ENCODE assay signal across 21 cellular contexts in the genomic region with DNA sequence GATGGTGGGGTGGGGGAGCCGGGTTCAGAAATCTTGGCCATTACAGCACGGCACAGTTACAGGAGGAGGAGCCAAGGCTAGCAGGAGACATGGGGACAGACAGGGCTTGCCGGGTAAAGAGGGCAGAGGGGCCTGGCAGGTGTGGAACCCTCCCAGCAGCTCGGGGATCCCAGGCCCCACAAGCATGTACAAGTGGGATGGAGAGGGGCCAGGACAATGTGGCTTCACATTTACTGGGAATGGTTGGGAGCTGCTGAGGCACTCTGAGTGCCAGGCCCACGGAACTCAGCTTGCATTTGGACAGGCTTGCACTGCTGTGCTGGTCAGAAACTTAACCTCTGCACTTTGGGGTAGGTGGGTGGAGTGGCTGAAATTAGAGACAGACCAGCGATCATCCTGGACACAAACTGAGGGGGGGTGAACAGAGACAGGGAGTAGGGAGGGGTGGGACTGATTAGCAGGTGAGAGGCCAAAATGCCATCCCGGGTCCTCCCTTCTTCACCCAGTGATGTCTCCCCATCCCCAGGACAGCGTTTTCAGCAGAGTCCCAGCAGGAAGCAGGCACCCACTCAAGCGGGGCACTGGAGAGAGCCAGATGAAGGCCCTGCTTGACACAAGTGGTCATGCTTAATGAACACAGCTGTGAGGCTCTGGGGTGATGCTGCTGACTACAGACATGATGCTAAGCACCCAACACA. TPM values are rescaled to one million over a fixed set of nuclear protein-coding genes. Genes with fewer than 3 reads are reported as not detected.
DNase-seq lines count a peak whose midpoint lies in the region; ATAC-seq and TF ChIP-seq lines count a peak whose summit lies in the region.
"Had no signal": no experiment of that assay in that cellular context is flagged by ENCODE, and none has a peak within 500 bp of the region (broad histone marks: within the 10 kb centered on the region; RNA-seq: fewer than 3 reads in every experiment).

No MANE protein-coding gene starts in this region.

- CTCF ChIA-PET in Caco-2 (lab: Charles Lee), result no interaction called here

- H4K20me1 ChIP-seq in BLaER1 (peaks cover 77% of the 10 kb centered on the region), osteoblast (ENCODE audit: insufficient read depth, low read length) (peaks cover 8% of the 10 kb centered on the region)

- H3K9me3 ChIP-seq in BLaER1 (peaks cover 16% of the 10 kb centered on the region), Caco-2 (no peaks in the 10 kb centered on the region), osteoblast (ENCODE audit: low read depth, low read length) (no peaks in the 10 kb centered on the region), ascending aorta (no peaks in the 10 kb centered on the region)
- H3K9me3 ChIP-seq: ovary, SJCRH30, suprapubic skin, uterus had no signal

- H3K36me3 Mint-ChIP-seq in Caco-2 (ENCODE audit: insufficient read depth, unreplicated experiment), result peaks cover 16% of the 10 kb centered on the region

- ATAC-seq in GM21576 (IDR thresholded peaks at IDR 0.05; ENCODE audit: unreplicated experiment), result no peak
- ATAC-seq: PC-3, T-cell had no signal

- H3K27me3 Mint-ChIP-seq in Caco-2 (ENCODE audit: insufficient read depth, unreplicated experiment), result no peaks in the 10 kb centered on the region
- H3K27me3 Mint-ChIP-seq: CD4-positive, alpha-beta T cell; memory B cell; T-cell had no signal

- intact Hi-C loops in Caco-2 (cut with micrococcal nuclease; ENCODE audit: unreplicated experiment), result no loop called here
- intact Hi-C loops in ascending aorta (cut with DNase I), result no loop called here

- peaks cover 12% of the 10 kb centered on the region for H3K79me2 ChIP-seq in osteoblast (ENCODE audit: insufficient read depth, low read length)

- peaks cover 57% of the 10 kb centered on the region for H3K4me1 ChIP-seq in BLaER1
- H3K4me1 ChIP-seq in Caco-2, result peaks cover 21% of the 10 kb centered on the region
- no peaks in the 10 kb centered on the region for H3K4me1 ChIP-seq in osteoblast (ENCODE audit: insufficient read depth, low read length)
- H3K4me1 ChIP-seq in ascending aorta, result peaks cover 3 to 7% of the 10 kb centered on the region in 2 donors
- H3K4me1 ChIP-seq: SJCRH30, uterus had no signal

- no peak overlapping the region for H2AFZ ChIP-seq in osteoblast (ENCODE audit: low read length)

- BruUV-seq in Caco-2 (replicated peaks; lab: Mats Ljungman, UMichigan), result no TSS peak

- TF ChIP-seq CTCF in Caco-2 (IDR thresholded peaks at IDR 0.05; ENCODE audit: insufficient read depth in 1 of 2, low read depth in 1 of 2, low read length in 1 of 2, severe bottlenecking in 1 of 2, unreplicated experiment in 1 of 2) (no peak), osteoblast (IDR thresholded peaks at IDR 0.05; ENCODE audit: extremely low read depth, low read depth, low read length) (no peak), ascending aorta (IDR thresholded peaks at IDR 0.05) (no peak)

- H3K36me3 ChIP-seq in BLaER1 (peaks cover 52% of the 10 kb centered on the region), Caco-2 (ENCODE audit: control insufficient read depth, insufficient read depth, low read length) (no peaks in the 10 kb centered on the region), osteoblast (ENCODE audit: insufficient read depth, low read length) (peaks cover 9% of the 10 kb centered on the region), ascending aorta (peaks cover 33 to 52% of the 10 kb centered on the region in 2 donors)
- H3K36me3 ChIP-seq: ovary, uterus had no signal

- H3K9ac ChIP-seq in BLaER1, result no peak overlapping the region
- H3K9ac ChIP-seq: KMS-11 had no signal

- no peak overlapping the region for H3K4me3 Mint-ChIP-seq in Caco-2 (ENCODE audit: unreplicated experiment)
- H3K4me3 Mint-ChIP-seq: CD4-positive, alpha-beta T cell; memory B cell; T-cell had no signal

- DNase-seq in Caco-2 (no peak), glomerular visceral epithelial cell (ENCODE audit: extremely low spot score) (peak; percentile 33), osteoblast (ENCODE audit: insufficient read length, low spot score, missing footprints) (peak; percentile 79), ascending aorta (ENCODE audit: low spot score in 2 of 2) (no peak), iPS-NIHi7 (ENCODE audit: extremely low spot score) (no peak)
- DNase-seq: activated naive CD4-positive, alpha-beta T cell; activated T-cell treated with anti-CD3 and anti-CD28 coated beads, Interleukin-2, amount 50 U/mL, for 1 hour; CD4-positive, alpha-beta T cell; NCI-H1436 treated with DMSO at 0.1 percent for 48 hours; NCI-H82; PC-3; SJCRH30; stimulated activated CD4-positive, alpha-beta T cell treated with anti-CD3 and anti-CD28 coated beads, Interleukin-1b, Interleukin-23, amount 100 ng/mL, for 48 hours; T-cell; uterus had no signal

- H3K4me3 ChIP-seq in BLaER1, result no peak overlapping the region
- no peak overlapping the region for H3K4me3 ChIP-seq in Caco-2 (ENCODE audit: low read depth, low read length)
- H3K4me3 ChIP-seq in osteoblast (ENCODE audit: insufficient read depth, low read length), result no peak overlapping the region
- H3K4me3 ChIP-seq in ascending aorta, result no peak overlapping the region
- H3K4me3 ChIP-seq: ovary, SJCRH30, suprapubic skin, uterus had no signal

- H3K4me2 ChIP-seq in BLaER1, result peak overlapping the region; percentile 64
- no peak overlapping the region for H3K4me2 ChIP-seq in osteoblast (ENCODE audit: insufficient read depth, low read length)
- H3K4me2 ChIP-seq: KMS-11 had no signal

- POLR2A ChIA-PET in Caco-2 (lab: Charles Lee), result no interaction called here

- H3K27me3 ChIP-seq in BLaER1, result no peaks in the 10 kb centered on the region
- H3K27me3 ChIP-seq in Caco-2 (replicated peaks; ENCODE audit: control insufficient read depth, insufficient read depth, low read length), result no peaks in the 10 kb centered on the region
- no peaks in the 10 kb centered on the region for H3K27me3 ChIP-seq in osteoblast (ENCODE audit: insufficient read depth, low read length)
- no peaks in the 10 kb centered on the region for H3K27me3 ChIP-seq in ascending aorta
- H3K27me3 ChIP-seq: ovary, SJCRH30, suprapubic skin, uterus had no signal

- peaks cover 8% of the 10 kb centered on the region for H3K4me1 Mint-ChIP-seq in Caco-2 (ENCODE audit: low read depth, unreplicated experiment)

- H3K27ac ChIP-seq in BLaER1 (peak overlapping the region; percentile 40; the same call in 1 of the 2 replicates), osteoblast (ENCODE audit: low read depth, low read length) (no peak overlapping the region), ascending aorta (no peak overlapping the region)
- H3K27ac ChIP-seq: KMS-11, ovary, SJCRH30, suprapubic skin, uterus had no signal

- peaks cover 10% of the 10 kb centered on the region for H3K9me3 Mint-ChIP-seq in Caco-2 (ENCODE audit: unreplicated experiment)
- H3K9me3 Mint-ChIP-seq: CD4-positive, alpha-beta T cell; memory B cell; T-cell had no signal

- H3K27ac Mint-ChIP-seq in Caco-2 (ENCODE audit: unreplicated experiment), result peak overlapping the region; percentile 82
- H3K27ac Mint-ChIP-seq: CD4-positive, alpha-beta T cell; memory B cell; T-cell had no signal

RNA-seq across cellular contexts. Expression of a gene that starts 9.6 kb away (rescaled TPM):
- 12.2 and 12.5 TPM in 2 replicates for total RNA-seq in Caco-2 (2022)
- total RNA-seq in osteoblast, result 7.4 and 9.4 TPM in 2 replicates
- total RNA-seq in ascending aorta, result 21.6 TPM

RNA-seq across cellular contexts. Expression of a gene that starts 38.9 kb away (rescaled TPM):
- total RNA-seq in Caco-2 (2022) (21.2 and 22.1 TPM in 2 replicates), osteoblast (1.8 and 4.0 TPM in 2 replicates), ascending aorta (117 TPM)

RNA-seq across cellular contexts. Expression of a gene that starts 41.5 kb away (rescaled TPM):
- total RNA-seq in Caco-2 (2022), result 7.1 and 7.4 TPM in 2 replicates
- total RNA-seq in osteoblast, result 7.6 and 8.5 TPM in 2 replicates
- total RNA-seq in ascending aorta, result 6.1 TPM

Comparison
In these comparisons a context has a peak if more than half of its experiments do, and no peak if none do; other contexts are left out.
1. DNase-seq: peak in glomerular visceral epithelial cell (single experiment) and osteoblast (single experiment); none in Caco-2 (0 of 2), ascending aorta (0 of 2) and iPS-NIHi7 (single experiment).